ENCODE assay signal across 7 cellular contexts in the genomic region with DNA sequence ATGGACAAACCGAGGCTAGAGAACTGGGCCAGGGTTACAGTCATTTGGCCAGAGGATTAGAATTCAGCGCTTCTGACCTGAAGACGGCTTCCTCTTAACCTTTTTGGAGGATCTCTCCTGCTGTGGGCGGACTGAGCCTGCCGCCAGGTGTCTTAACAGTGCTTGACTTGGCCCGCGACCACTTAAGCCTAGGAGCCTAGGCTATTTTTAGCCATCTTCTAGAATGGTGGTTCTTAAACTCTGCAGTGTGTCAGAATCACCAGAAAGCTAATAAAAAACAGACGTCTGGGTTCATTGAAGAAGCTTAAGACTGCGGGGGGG. TPM values are rescaled to one million over a fixed set of nuclear protein-coding genes. Genes with fewer than 3 reads are reported as not detected.
DNase-seq lines count a peak whose midpoint lies in the region; ATAC-seq, FAIRE-seq and TF ChIP-seq lines count a peak whose summit lies in the region.

No MANE protein-coding gene starts in this region.

- no peak overlapping the region for H4K91ac ChIP-seq in trophoblast cell (ENCODE audit: low read depth, low read length)

- H3K23ac ChIP-seq in trophoblast cell (ENCODE audit: low read length) = no peak overlapping the region

- peak overlapping the region; percentile 81 for H3K4ac ChIP-seq in trophoblast cell (ENCODE audit: low read depth, low read length)

- no peak overlapping the region for H4K12ac ChIP-seq in trophoblast cell (ENCODE audit: low read depth, low read length)

- peak overlapping the region; percentile 35 for H2BK5ac ChIP-seq in trophoblast cell (ENCODE audit: low read depth, low read length, poor library complexity)

- H2BK120ac ChIP-seq in trophoblast cell (ENCODE audit: insufficient read depth, low read length, poor library complexity) = peak overlapping the region; percentile 66

- H3K4me3 ChIP-seq in KMS-11 (IDR thresholded peaks at IDR 0.05; ENCODE audit: insufficient read depth, low read depth, low read length) (no peak overlapping the region), fibroblast of pulmonary artery (replicated peaks; ENCODE audit: low read depth, low read length) (peak overlapping the region; percentile 99), trophoblast cell (ENCODE audit: low read depth, low read length) (peak overlapping the region; percentile 94)

- H3K27ac ChIP-seq in KMS-11 (peak overlapping the region; percentile 85), trophoblast cell (ENCODE audit: low read depth, low read length) (no peak overlapping the region)

- H3K14ac ChIP-seq in trophoblast cell (ENCODE audit: low read length) = peak overlapping the region; percentile 93

- no peak overlapping the region for H2AK5ac ChIP-seq in trophoblast cell (ENCODE audit: low read length)

- H3K9me3 ChIP-seq in trophoblast cell (ENCODE audit: insufficient read depth, low read depth, low read length) = no peaks in the 10 kb centered on the region

- ATAC-seq in HG02588 (IDR thresholded peaks at IDR 0.05; ENCODE audit: unreplicated experiment) (no peak), GM21515 (IDR thresholded peaks at IDR 0.05; ENCODE audit: unreplicated experiment) (no peak)

- peak overlapping the region; percentile 96 for H3K9ac ChIP-seq in KMS-11
- H3K9ac ChIP-seq in trophoblast cell (ENCODE audit: low read length) = peak overlapping the region; percentile 79

- no peaks in the 10 kb centered on the region; the same call in 1 of the 2 replicates for H3K36me3 ChIP-seq in KMS-11 (ENCODE audit: insufficient read depth)
- H3K36me3 ChIP-seq in trophoblast cell (ENCODE audit: control insufficient read depth in 1 of 2, insufficient read depth in 2 of 2, low read length in 2 of 2) = peaks cover 2% of the 10 kb centered on the region in 2 experiments

- H2AFZ ChIP-seq in KMS-11 (ENCODE audit: low read depth) (peak overlapping the region; percentile 62; the same call in 1 of the 2 replicates), trophoblast cell (ENCODE audit: insufficient read depth, low read length, poor library complexity) (no peak overlapping the region)

- peak overlapping the region; percentile 38 for H3K18ac ChIP-seq in trophoblast cell (ENCODE audit: low read length)

- WGBS in trophoblast cell (ENCODE audit: extremely low coverage, insufficient coverage, insufficient read length) = no CpG with 5 or more reads among the region's 9 CpGs

- H3K79me2 ChIP-seq in KMS-11 (ENCODE audit: insufficient read depth, low read depth) = peaks cover 88% of the 10 kb centered on the region
- peaks cover 13% of the 10 kb centered on the region for H3K79me2 ChIP-seq in trophoblast cell (ENCODE audit: control insufficient read depth, insufficient read depth, low read length, poor library complexity)

- no peak for FAIRE-seq in GM12891 (lab: Jason Lieb, UNC)

- no peak overlapping the region for H2BK12ac ChIP-seq in trophoblast cell (ENCODE audit: low read length)

- H4K20me1 ChIP-seq in KMS-11 (ENCODE audit: insufficient read depth) = 0 out of 2 replicates have a peak, but pooled peaks cover 5% of the 10 kb centered on the region

- H4K8ac ChIP-seq in trophoblast cell (ENCODE audit: low read depth, low read length) = peak overlapping the region; percentile 95

- H3K27me3 ChIP-seq in KMS-11 (ENCODE audit: insufficient read depth, low read depth) (no peaks in the 10 kb centered on the region), trophoblast cell (ENCODE audit: insufficient read depth, low read length) (no peaks in the 10 kb centered on the region)

- no peak for TF ChIP-seq CTCF in KMS-11 (conservative IDR thresholded peaks at IDR 0.05; ENCODE audit: low read depth, low read length)
- TF ChIP-seq CTCF in fibroblast of pulmonary artery (IDR thresholded peaks at IDR 0.05; ENCODE audit: low read length, missing control alignments) = no peak

- DNase-seq in GM12891 (ENCODE audit: insufficient read length, low spot score) = peak; percentile 62
- DNase-seq in activated CD4-positive, alpha-beta T cell treated with anti-CD3 and anti-CD28 coated beads, Interleukin-2, amount 50 U/mL, for 48 hours = peak; percentile 31 to 35
- no peak for DNase-seq in fibroblast of pulmonary artery (ENCODE audit: low read depth)
- no peak for DNase-seq in trophoblast cell

- H3K4me1 ChIP-seq in KMS-11 (ENCODE audit: low read depth, poor library complexity, severe bottlenecking) = peaks cover 26% of the 10 kb centered on the region
- peaks cover 6 to 13% of the 10 kb centered on the region in 2 experiments for H3K4me1 ChIP-seq in trophoblast cell (ENCODE audit: control insufficient read depth in 1 of 2, insufficient read depth in 2 of 2, low read length in 2 of 2)

- peak overlapping the region; percentile 97 for H3K4me2 ChIP-seq in KMS-11
- peak overlapping the region; percentile 82 for H3K4me2 ChIP-seq in trophoblast cell (ENCODE audit: low read length)

- H3K79me1 ChIP-seq in trophoblast cell (ENCODE audit: low read length) = peaks cover 10% of the 10 kb centered on the region

- no peak for TF ChIP-seq POLR2A in GM12891 (IDR thresholded peaks at IDR 0.05; ENCODE audit: low read depth, low read length)

TF ChIP-seq in GM12891, 5 proteins besides CTCF, POLR2A, EP300 and RAD21:
- TF ChIP-seq SPI1 (IDR thresholded peaks at IDR 0.05; ENCODE audit: low read depth, low read length) (no peak), POU2F2 (IDR thresholded peaks at IDR 0.05; ENCODE audit: low read depth, low read length) (no peak), POLR2AphosphoS5 (IDR thresholded peaks at IDR 0.05; ENCODE audit: low read depth, low read length) (no peak), PAX5 (IDR thresholded peaks at IDR 0.05; ENCODE audit: insufficient read depth, low read length, severe bottlenecking) (no peak), TAF1 (IDR thresholded peaks at IDR 0.05; ENCODE audit: low read depth, low read length) (no peak)

RNA-seq across cellular contexts. Expression of gene MDH2, which starts 0.7 kb away (rescaled TPM):
- polyA plus RNA-seq in GM12891 (2012; ENCODE audit: low read depth, missing spikeins) = 196 TPM
- 208 and 212 TPM in 2 replicates for polyA plus RNA-seq in trophoblast cell (2013)

RNA-seq across cellular contexts. Expression of gene STYXL1, which starts 0.8 kb away (rescaled TPM):
- 46.1 TPM for polyA plus RNA-seq in GM12891 (2012; ENCODE audit: low read depth, missing spikeins)
- polyA plus RNA-seq in trophoblast cell (2013) = 36.7 and 42.0 TPM in 2 replicates

RNA-seq across cellular contexts. Expression of gene TMEM120A, which starts 54.2 kb away (rescaled TPM):
- 41.7 TPM for polyA plus RNA-seq in GM12891 (2012; ENCODE audit: low read depth, missing spikeins)
- polyA plus RNA-seq in trophoblast cell (2013) = 25.3 and 26.7 TPM in 2 replicates

Comparison
In these comparisons a context has a peak if more than half of its experiments do, and no peak if none do; other contexts are left out.
1. DNase-seq: peak in GM12891 (single experiment) and activated CD4-positive, alpha-beta T cell treated with anti-CD3 and anti-CD28 coated beads, Interleukin-2, amount 50 U/mL, for 48 hours (2 of 2); none in fibroblast of pulmonary artery (single experiment) and trophoblast cell (0 of 2).